Comparison of ENCODE assay signal across 17 cellular contexts in genomic region chr12:108879615-108880254, GRCh38. TPM values are rescaled to one million over a fixed set of nuclear protein-coding genes. Genes with fewer than 3 reads are reported as not detected.
DNase-seq lines count a peak whose midpoint lies in the region; ATAC-seq and TF ChIP-seq lines count a peak whose summit lies in the region.
"Had no signal": no experiment of that assay in that cellular context is flagged by ENCODE, and none has a peak within 500 bp of the region (broad histone marks: within the 10 kb centered on the region; RNA-seq: fewer than 3 reads in every experiment).

Gene DAO, plus strand, starts transcription at chr12:108880092. Its CDS starts 4,915 bp downstream, at chr12:108885007.

- CTCF ChIA-PET in SK-N-SH (lab: Yijun Ruan, JAX) = interaction anchor here (1.0 to 1.3 kb wide), 2 partner anchors 10 to 515 kb away, joined by 3 to 5 read pairs; no protein-coding TSS in a partner anchor

- DNase-seq in GM23338 (ENCODE audit: low spot score) (no peak), cerebellar cortex (ENCODE audit: low spot score) (peak; percentile 39), left lobe of liver (ENCODE audit: low spot score) (peak; percentile 89), sciatic nerve (ENCODE audit: low spot score) (no peak), SK-N-SH (no peak), SW480 (ENCODE audit: low spot score) (no peak), CD1c-positive myeloid dendritic cell (ENCODE audit: extremely low spot score) (no peak)
- no peak for DNase-seq in activated CD4-positive, CD25-positive, alpha-beta regulatory T cell (lab: John Stamatoyannopoulos, UW)
- DNase-seq: CD4-positive, alpha-beta memory T cell; DMS79; NCI-H1436; NCI-H2029 treated with DMSO at 0.1 percent for 48 hours; NCI-H510A treated with DMSO at 0.1 percent for 48 hours; NK-92 treated with Interleukin-12 subunit alpha and Interleukin-12 subunit beta, amount 100 ng/mL, for 24 hours; PC-3 had no signal

- peaks cover 7% of the 10 kb centered on the region for H3K27me3 Mint-ChIP-seq in GM23338 (ENCODE audit: insufficient read depth, low read depth, poor library complexity)
- H3K27me3 Mint-ChIP-seq: CD4-positive, alpha-beta memory T cell had no signal

- no peak within 1 kb of the TSS for H3K27ac ChIP-seq in GM23338 (ENCODE audit: low read depth)
- no peak within 1 kb of the TSS for H3K27ac ChIP-seq in SK-N-SH (ENCODE audit: low read depth in 2 of 2, low read length in 1 of 2)
- H3K27ac ChIP-seq: A549 had no signal

- no peaks in the 10 kb centered on the region for H3K9me3 Mint-ChIP-seq in GM23338

- no peak for TF ChIP-seq EP300 in SK-N-SH (IDR thresholded peaks at IDR 0.05; ENCODE audit: borderline replicate concordance in 1 of 2, low read depth in 1 of 2, low read length in 1 of 2)

- no peaks in the 10 kb centered on the region for H4K20me1 ChIP-seq in GM23338 (replicated peaks; ENCODE audit: insufficient read depth)
- no peaks in the 10 kb centered on the region for H4K20me1 ChIP-seq in SK-N-SH (ENCODE audit: insufficient read depth)

- no peak for TF ChIP-seq RAD21 in SK-N-SH (IDR thresholded peaks at IDR 0.05; ENCODE audit: low read length)

- H3F3A ChIP-seq in GM23338 (replicated peaks; ENCODE audit: low read depth) = no peaks in the 10 kb centered on the region
- H3F3A ChIP-seq in SK-N-SH (replicated peaks; ENCODE audit: insufficient read depth) = no peaks in the 10 kb centered on the region

- H3K9me2 ChIP-seq in GM23338 (ENCODE audit: insufficient read depth) (no peaks in the 10 kb centered on the region), SK-N-SH (no peaks in the 10 kb centered on the region)

- 72% methylated on average over 7 of the region's 16 CpGs for WGBS in SK-N-SH (ENCODE audit: low lambda C conversion rate)

- H3K27me3 ChIP-seq in GM23338 (ENCODE audit: insufficient read depth) = no peaks in the 10 kb centered on the region
- no peaks in the 10 kb centered on the region for H3K27me3 ChIP-seq in SK-N-SH (ENCODE audit: insufficient read depth)

- H3K4me1 ChIP-seq in GM23338 (ENCODE audit: insufficient read depth) = no peaks in the 10 kb centered on the region; the same call in 1 of the 2 replicates
- no peaks in the 10 kb centered on the region; a peak in 1 of 4 replicates for H3K4me1 ChIP-seq in SK-N-SH (ENCODE audit: control insufficient read depth in 1 of 2, insufficient read depth in 2 of 2, low read depth in 1 of 2, low read length in 1 of 2)
- H3K4me1 ChIP-seq: A549 had no signal

- intact Hi-C loops in sciatic nerve (cut with DNase I) = no loop called here

- POLR2A ChIA-PET in SK-N-SH (lab: Yijun Ruan, JAX) = no interaction called here

- H3K79me2 ChIP-seq in GM23338 (replicated peaks; ENCODE audit: insufficient read depth) (no peaks in the 10 kb centered on the region), SK-N-SH (ENCODE audit: insufficient read depth) (no peaks in the 10 kb centered on the region)

- no peak for TF ChIP-seq CTCF in GM23338 (conservative IDR thresholded peaks at IDR 0.05; ENCODE audit: low read depth in 2 of 2)
- TF ChIP-seq CTCF in SK-N-SH (IDR thresholded peaks at IDR 0.05) = no peak

- ATAC-seq in GM23338 (peak; percentile 18; the same call in 2 of the 3 replicates), left lobe of liver (peak; percentile 93), sciatic nerve (peak; percentile 39)
- ATAC-seq: PC-3 had no signal

- peak within 1 kb of the TSS; percentile 86; the same call in 1 of the 2 replicates for H2AFZ ChIP-seq in GM23338
- no peak within 1 kb of the TSS for H2AFZ ChIP-seq in SK-N-SH (ENCODE audit: low read depth)

- H3K4me1 Mint-ChIP-seq in GM23338 = peaks cover 2% of the 10 kb centered on the region; the same call in 1 of the 3 replicates

- H3K36me3 ChIP-seq in GM23338 (ENCODE audit: insufficient read depth) = no peaks in the 10 kb centered on the region
- no peaks in the 10 kb centered on the region for H3K36me3 ChIP-seq in SK-N-SH (replicated peaks in 1 of 2; ENCODE audit: control insufficient read depth in 1 of 2, insufficient read depth in 2 of 2, low read length in 1 of 2)

- no peak within 1 kb of the TSS for H3K9ac ChIP-seq in SK-N-SH

- H3K4me3 ChIP-seq in GM23338 (no peak within 1 kb of the TSS), SK-N-SH (ENCODE audit: low read depth in 2 of 2, low read length in 1 of 2) (no peak within 1 kb of the TSS)
- H3K4me3 ChIP-seq: A549 had no signal

- H3K36me3 Mint-ChIP-seq in GM23338 (ENCODE audit: low read depth) = no peaks in the 10 kb centered on the region
- H3K36me3 Mint-ChIP-seq: CD4-positive, alpha-beta memory T cell had no signal

- H3K4me2 ChIP-seq in GM23338 (no peak within 1 kb of the TSS), SK-N-SH (no peak within 1 kb of the TSS)
- H3K4me2 ChIP-seq: A549 had no signal

- no peak within 1 kb of the TSS for H3K27ac Mint-ChIP-seq in GM23338
- H3K27ac Mint-ChIP-seq: CD4-positive, alpha-beta memory T cell had no signal

- no peaks in the 10 kb centered on the region for H3K9me3 ChIP-seq in SK-N-SH
- H3K9me3 ChIP-seq: A549 had no signal

- H3K4me3 Mint-ChIP-seq in GM23338 = no peak within 1 kb of the TSS
- H3K4me3 Mint-ChIP-seq: CD4-positive, alpha-beta memory T cell had no signal

TF ChIP-seq in GM23338, 12 proteins besides CTCF, POLR2A, EP300 and RAD21:
- TF ChIP-seq EZH2 (IDR thresholded peaks at IDR 0.05; ENCODE audit: low read depth, unreplicated experiment) = no peak
- TF ChIP-seq NANOG (IDR thresholded peaks at IDR 0.05; ENCODE audit: borderline replicate concordance) = no peak
- TF ChIP-seq REST (IDR thresholded peaks at IDR 0.05; ENCODE audit: unreplicated experiment) = no peak
- TF ChIP-seq JUNB (IDR thresholded peaks at IDR 0.05; ENCODE audit: unreplicated experiment) = no peak

TF ChIP-seq in SK-N-SH, 30 proteins besides CTCF, POLR2A, EP300 and RAD21:
- TF ChIP-seq USF2 (IDR thresholded peaks at IDR 0.05; ENCODE audit: borderline replicate concordance, low read depth, low read length) (no peak), GABPA (IDR thresholded peaks at IDR 0.05; ENCODE audit: low read depth) (no peak), ELF1 (IDR thresholded peaks at IDR 0.05) (no peak), EZH2phosphoT487 (IDR thresholded peaks at IDR 0.05; ENCODE audit: borderline replicate concordance, low read depth) (no peak), TCF12 (IDR thresholded peaks at IDR 0.05) (no peak), GATA2 (CRISPR knock-in tag; IDR thresholded peaks at IDR 0.05) (no peak), CHD2 (IDR thresholded peaks at IDR 0.05; ENCODE audit: low read length, partially characterized antibody) (no peak), PBX3 (IDR thresholded peaks at IDR 0.05) (no peak), FOXJ3 (CRISPR knock-in tag; IDR thresholded peaks at IDR 0.05) (no peak), FOSL2 (IDR thresholded peaks at IDR 0.05; ENCODE audit: borderline replicate concordance, low read depth) (no peak), JUND (IDR thresholded peaks at IDR 0.05) (no peak), SMC3 (IDR thresholded peaks at IDR 0.05; ENCODE audit: low read depth, low read length) (no peak), YY1 (IDR thresholded peaks at IDR 0.05; ENCODE audit: low read depth) (no peak)

RNA-seq across cellular contexts. Expression of gene DAO, which starts in this region (rescaled TPM):
- total RNA-seq in GM23338 (2014; rRNA removed; shearing (Covaris generic)) = not detected in 2 replicates
- polyA plus RNA-seq in GM23338 (2016; fragmentation: Nextera tagmentation; extraction: Ambion mirVana) (not detected in 2 replicates), SK-N-SH (2012; rRNA removed) (not detected in 2 replicates)
- total RNA-seq in left lobe of liver (65.3 TPM), sciatic nerve (not detected)
- not detected in 2 replicates for polyA plus RNA-seq in SK-N-SH (2012; cell fraction: cytosol; rRNA removed)
- not detected in 2 replicates for polyA plus RNA-seq in SK-N-SH (2012; cell fraction: nucleus; rRNA removed)
- total RNA-seq: CD4-positive, alpha-beta memory T cell; PC-3; SK-MEL-5 had no signal
- polyA plus RNA-seq: A549; CD4-positive, alpha-beta memory T cell had no signal

Comparison
In these comparisons a context has a peak if more than half of its experiments do, and no peak if none do; other contexts are left out.
1. RNA of gene DAO (total RNA-seq): 65.3 TPM in left lobe of liver (single experiment); not detected in GM23338 and not detected in sciatic nerve (single experiment); every median in the first group is over 10 times any median in the second.
2. Peak in ATAC-seq in GM23338; RNA of the gene not detected or under 1 TPM.
3. Peak in ATAC-seq in sciatic nerve; RNA of the gene not detected or under 1 TPM.
4. ATAC-seq: peak in every context shown above with its lines; median percentile 93 in left lobe of liver; 39 in sciatic nerve; 18 in GM23338.
5. DNase-seq: peak in cerebellar cortex (single experiment) and left lobe of liver (single experiment); none in GM23338 (single experiment), sciatic nerve (single experiment), SK-N-SH (single experiment), SW480 (single experiment), CD1c-positive myeloid dendritic cell (single experiment) and activated CD4-positive, CD25-positive, alpha-beta regulatory T cell (0 of 4).